Comparison of ENCODE assay signal across 10 cellular contexts in the genomic region with DNA sequence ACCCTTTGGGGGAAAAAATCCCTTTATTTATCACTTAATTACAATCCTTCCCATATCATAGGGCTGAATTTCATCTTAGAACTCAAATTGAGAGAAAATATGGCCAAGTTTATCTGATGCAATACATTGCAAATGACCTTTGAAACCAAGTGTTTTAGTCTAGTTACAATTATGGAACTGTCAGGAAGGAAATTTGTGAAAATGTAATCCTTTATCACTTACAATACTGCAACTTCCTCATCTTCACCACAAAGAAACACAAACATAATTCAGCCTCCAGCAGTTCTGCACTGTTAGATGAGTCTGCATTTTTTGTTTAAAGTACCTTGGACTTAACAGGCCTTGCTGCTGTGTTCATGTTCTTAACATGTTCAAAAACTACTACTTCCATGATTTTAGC. TPM values are rescaled to one million over a fixed set of nuclear protein-coding genes. Genes with fewer than 3 reads are reported as not detected.
DNase-seq lines count a peak whose midpoint lies in the region; ATAC-seq, FAIRE-seq and TF ChIP-seq lines count a peak whose summit lies in the region.
"Had no signal": no experiment of that assay in that cellular context is flagged by ENCODE, and none has a peak within 500 bp of the region (broad histone marks: within the 10 kb centered on the region; RNA-seq: fewer than 3 reads in every experiment).

No MANE protein-coding gene starts in this region.

- no peaks in the 10 kb centered on the region for H3K9me3 Mint-ChIP-seq in activated naive CD8-positive, alpha-beta T cell (ENCODE audit: low read depth)
- H3K9me3 Mint-ChIP-seq: effector memory CD8-positive, alpha-beta T cell had no signal

- peaks cover 44% of the 10 kb centered on the region for H3K79me2 ChIP-seq in DND-41 (ENCODE audit: insufficient read depth, low read length)

- FAIRE-seq in HTR-8/SVneo (lab: Jason Lieb, UNC): no peak

- H3K27me3 Mint-ChIP-seq in activated naive CD8-positive, alpha-beta T cell: no peaks in the 10 kb centered on the region
- H3K27me3 Mint-ChIP-seq: effector memory CD8-positive, alpha-beta T cell had no signal

- peak overlapping the region; percentile 47 for H3K4me2 ChIP-seq in DND-41 (ENCODE audit: insufficient read depth, low read length)

- H3K27ac ChIP-seq in DND-41 (ENCODE audit: low read length): peak overlapping the region; percentile 54

- intact Hi-C loops in mucosa of descending colon (cut with DNase I, micrococcal nuclease): no loop called here

- H2AFZ ChIP-seq in DND-41 (ENCODE audit: low read depth, low read length): no peak overlapping the region; the same call in 1 of the 2 replicates

- H3K27ac Mint-ChIP-seq in activated naive CD8-positive, alpha-beta T cell: peak overlapping the region; percentile 31

- H3K4me3 Mint-ChIP-seq in activated naive CD8-positive, alpha-beta T cell: no peak overlapping the region

- TF ChIP-seq CTCF in DND-41 (IDR thresholded peaks at IDR 0.05; ENCODE audit: borderline replicate concordance, extremely low read depth, low read length, poor library complexity, severe bottlenecking): no peak
- no peak for TF ChIP-seq CTCF in mucosa of descending colon (IDR thresholded peaks at IDR 0.05)
- no peak for TF ChIP-seq CTCF in omental fat pad (IDR thresholded peaks at IDR 0.05)

- H3K27me3 ChIP-seq in DND-41 (ENCODE audit: insufficient read depth, low read length, poor library complexity): no peaks in the 10 kb centered on the region

- no peak for ATAC-seq in DND-41 (ENCODE audit: insufficient read depth, low read depth)
- peak; percentile 3 for ATAC-seq in mucosa of descending colon
- no peak for ATAC-seq in omental fat pad (ENCODE audit: low FRiP score)
- ATAC-seq in HG03025 (IDR thresholded peaks at IDR 0.05; ENCODE audit: low FRiP score, unreplicated experiment): no peak
- ATAC-seq: effector memory CD8-positive, alpha-beta T cell had no signal

- H3K36me3 Mint-ChIP-seq in activated naive CD8-positive, alpha-beta T cell: peaks cover 7% of the 10 kb centered on the region

- DNase-seq in DND-41 (no peak), KG1 (lab: John Stamatoyannopoulos, UW) (peak; percentile 33), mucosa of descending colon (no peak), HTR-8/SVneo (ENCODE audit: insufficient read length, low spot score) (no peak), C1 segment of cervical spinal cord (lab: John Stamatoyannopoulos, UW) (no peak), omental fat pad (ENCODE audit: low spot score) (no peak)
- DNase-seq: effector memory CD8-positive, alpha-beta T cell; NCI-H524 treated with DMSO at 0.1 percent for 48 hours had no signal

- H3K4me1 ChIP-seq in DND-41 (ENCODE audit: insufficient read depth, low read length) (peaks cover 49% of the 10 kb centered on the region), mucosa of descending colon (ENCODE audit: low read depth) (peaks cover 20% of the 10 kb centered on the region)

- H3K9me3 ChIP-seq in DND-41 (ENCODE audit: insufficient read depth, low read length, severe bottlenecking) (no peaks in the 10 kb centered on the region), mucosa of descending colon (no peaks in the 10 kb centered on the region)

- no peak overlapping the region for H3K4me3 ChIP-seq in DND-41 (ENCODE audit: low read depth in 1 of 2, low read length in 2 of 2)
- H3K4me3 ChIP-seq in mucosa of descending colon: no peak overlapping the region

- peak overlapping the region; percentile 26 for H3K9ac ChIP-seq in DND-41 (ENCODE audit: low read depth, low read length)

- peaks cover 46% of the 10 kb centered on the region for H3K4me1 Mint-ChIP-seq in activated naive CD8-positive, alpha-beta T cell (ENCODE audit: low read depth)

- H3K36me3 ChIP-seq in DND-41 (ENCODE audit: insufficient read depth, low read length): no peaks in the 10 kb centered on the region
- no peaks in the 10 kb centered on the region for H3K36me3 ChIP-seq in mucosa of descending colon (ENCODE audit: low read depth)

- no peaks in the 10 kb centered on the region for H4K20me1 ChIP-seq in DND-41 (ENCODE audit: insufficient read depth, low read length)

RNA-seq across cellular contexts. Expression of a gene that starts 4.6 kb away (rescaled TPM):
- total RNA-seq in mucosa of descending colon (10 to 100 TPM; 45.5 to 60.2 (median 51.8) TPM), omental fat pad (10 to 100 TPM; 38.8 to 75.2 (median 58.0) TPM)

RNA-seq across cellular contexts. Expression of a gene that starts 4.8 kb away (rescaled TPM):
- total RNA-seq in mucosa of descending colon: 1 to 10 TPM; 3.0 to 6.5 (median 5.4) TPM
- 1 to 10 TPM in 3 of 4 donors, under 1 TPM in 1; 0.84 to 4.1 (median 2.7) TPM for total RNA-seq in omental fat pad
